In the genomic region with DNA sequence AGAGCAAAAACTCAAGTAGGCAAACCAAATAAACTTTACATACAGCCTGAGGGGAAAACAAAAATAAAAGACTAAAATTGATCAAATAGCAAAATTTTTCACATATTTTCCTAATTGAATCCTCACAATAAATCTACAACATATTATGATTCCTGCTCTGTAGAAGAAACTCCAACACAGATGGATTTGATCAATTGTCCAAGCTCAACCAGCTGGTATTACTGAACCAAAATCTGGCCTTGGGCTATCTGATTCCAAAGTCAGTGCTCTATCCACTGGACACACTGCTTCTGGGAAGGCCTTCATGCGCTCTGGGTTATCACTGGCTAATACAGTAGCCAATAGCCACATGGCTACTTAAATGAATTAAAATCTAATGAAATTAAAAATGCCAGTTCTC, we compare ENCODE assay signal across 4 cellular contexts.
TF ChIP-seq lines count a peak whose summit lies in the region.

No MANE protein-coding gene starts in this region.

TF ChIP-seq in SK-N-SH, 30 proteins besides CTCF, POLR2A, EP300 and RAD21:
- no peak for TF ChIP-seq MEF2A (IDR thresholded peaks at IDR 0.05; ENCODE audit: borderline replicate concordance, low read depth)
- TF ChIP-seq, protein P1, sequence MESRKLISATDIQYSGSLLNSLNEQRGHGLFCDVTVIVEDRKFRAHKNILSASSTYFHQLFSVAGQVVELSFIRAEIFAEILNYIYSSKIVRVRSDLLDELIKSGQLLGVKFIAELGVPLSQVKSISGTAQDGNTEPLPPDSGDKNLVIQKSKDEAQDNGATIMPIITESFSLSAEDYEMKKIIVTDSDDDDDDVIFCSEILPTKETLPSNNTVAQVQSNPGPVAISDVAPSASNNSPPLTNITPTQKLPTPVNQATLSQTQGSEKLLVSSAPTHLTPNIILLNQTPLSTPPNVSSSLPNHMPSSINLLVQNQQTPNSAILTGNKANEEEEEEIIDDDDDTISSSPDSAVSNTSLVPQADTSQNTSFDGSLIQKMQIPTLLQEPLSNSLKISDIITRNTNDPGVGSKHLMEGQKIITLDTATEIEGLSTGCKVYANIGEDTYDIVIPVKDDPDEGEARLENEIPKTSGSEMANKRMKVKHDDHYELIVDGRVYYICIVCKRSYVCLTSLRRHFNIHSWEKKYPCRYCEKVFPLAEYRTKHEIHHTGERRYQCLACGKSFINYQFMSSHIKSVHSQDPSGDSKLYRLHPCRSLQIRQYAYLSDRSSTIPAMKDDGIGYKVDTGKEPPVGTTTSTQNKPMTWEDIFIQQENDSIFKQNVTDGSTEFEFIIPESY (IDR thresholded peaks at IDR 0.05; ENCODE audit: borderline replicate concordance, low read depth) = no peak
- TF ChIP-seq, protein P2, sequence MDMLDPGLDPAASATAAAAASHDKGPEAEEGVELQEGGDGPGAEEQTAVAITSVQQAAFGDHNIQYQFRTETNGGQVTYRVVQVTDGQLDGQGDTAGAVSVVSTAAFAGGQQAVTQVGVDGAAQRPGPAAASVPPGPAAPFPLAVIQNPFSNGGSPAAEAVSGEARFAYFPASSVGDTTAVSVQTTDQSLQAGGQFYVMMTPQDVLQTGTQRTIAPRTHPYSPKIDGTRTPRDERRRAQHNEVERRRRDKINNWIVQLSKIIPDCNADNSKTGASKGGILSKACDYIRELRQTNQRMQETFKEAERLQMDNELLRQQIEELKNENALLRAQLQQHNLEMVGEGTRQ (IDR thresholded peaks at IDR 0.05; ENCODE audit: borderline replicate concordance, low read depth, low read length) = no peak
- TF ChIP-seq CHD2 (IDR thresholded peaks at IDR 0.05; ENCODE audit: low read length, partially characterized antibody) = no peak
- no peak for TF ChIP-seq YY1 (IDR thresholded peaks at IDR 0.05; ENCODE audit: low read depth)
- no peak for TF ChIP-seq JUND (IDR thresholded peaks at IDR 0.05)
- TF ChIP-seq, protein P3, sequence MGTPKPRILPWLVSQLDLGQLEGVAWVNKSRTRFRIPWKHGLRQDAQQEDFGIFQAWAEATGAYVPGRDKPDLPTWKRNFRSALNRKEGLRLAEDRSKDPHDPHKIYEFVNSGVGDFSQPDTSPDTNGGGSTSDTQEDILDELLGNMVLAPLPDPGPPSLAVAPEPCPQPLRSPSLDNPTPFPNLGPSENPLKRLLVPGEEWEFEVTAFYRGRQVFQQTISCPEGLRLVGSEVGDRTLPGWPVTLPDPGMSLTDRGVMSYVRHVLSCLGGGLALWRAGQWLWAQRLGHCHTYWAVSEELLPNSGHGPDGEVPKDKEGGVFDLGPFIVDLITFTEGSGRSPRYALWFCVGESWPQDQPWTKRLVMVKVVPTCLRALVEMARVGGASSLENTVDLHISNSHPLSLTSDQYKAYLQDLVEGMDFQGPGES (IDR thresholded peaks at IDR 0.05; ENCODE audit: low read depth, low read length) = no peak
- TF ChIP-seq RFX5 (IDR thresholded peaks at IDR 0.05; ENCODE audit: low read length) = no peak
- no peak for TF ChIP-seq FOXJ3 (CRISPR knock-in tag; IDR thresholded peaks at IDR 0.05)
- TF ChIP-seq NRF1 (IDR thresholded peaks at IDR 0.05; ENCODE audit: low read depth, low read length) = no peak
- no peak for TF ChIP-seq NFIC (IDR thresholded peaks at IDR 0.05; ENCODE audit: borderline replicate concordance)
- no peak for TF ChIP-seq SIN3A (IDR thresholded peaks at IDR 0.05; ENCODE audit: borderline replicate concordance, low read depth, low read length)
- no peak for TF ChIP-seq ELF1 (IDR thresholded peaks at IDR 0.05)

TF ChIP-seq in SK-N-SH treated with all-trans-retinoic acid at 6 μM for 48 hours, 23 proteins besides CTCF, POLR2A, EP300 and RAD21 (continues in another document):
- TF ChIP-seq OSR1 (CRISPR knock-in tag; IDR thresholded peaks at IDR 0.05) (no peak), ESRRG (CRISPR knock-in tag; IDR thresholded peaks at IDR 0.05) (no peak), GLIS3 (CRISPR knock-in tag; IDR thresholded peaks at IDR 0.05) (no peak), CSDC2 (CRISPR knock-in tag; IDR thresholded peaks at IDR 0.05) (no peak), ZFP3 (CRISPR knock-in tag; IDR thresholded peaks at IDR 0.05) (no peak), POU6F1 (CRISPR knock-in tag; IDR thresholded peaks at IDR 0.05; ENCODE audit: borderline replicate concordance, low read depth) (no peak), ZNF565 (CRISPR knock-in tag; conservative IDR thresholded peaks at IDR 0.05; ENCODE audit: low read depth) (no peak), ISL1 (CRISPR knock-in tag; IDR thresholded peaks at IDR 0.05) (no peak), ZNF8 (CRISPR knock-in tag; IDR thresholded peaks at IDR 0.05) (no peak), SNAI2 (CRISPR knock-in tag; IDR thresholded peaks at IDR 0.05) (no peak), BACH2 (CRISPR knock-in tag; IDR thresholded peaks at IDR 0.05; ENCODE audit: borderline replicate concordance) (no peak)
- TF ChIP-seq, protein P4, sequence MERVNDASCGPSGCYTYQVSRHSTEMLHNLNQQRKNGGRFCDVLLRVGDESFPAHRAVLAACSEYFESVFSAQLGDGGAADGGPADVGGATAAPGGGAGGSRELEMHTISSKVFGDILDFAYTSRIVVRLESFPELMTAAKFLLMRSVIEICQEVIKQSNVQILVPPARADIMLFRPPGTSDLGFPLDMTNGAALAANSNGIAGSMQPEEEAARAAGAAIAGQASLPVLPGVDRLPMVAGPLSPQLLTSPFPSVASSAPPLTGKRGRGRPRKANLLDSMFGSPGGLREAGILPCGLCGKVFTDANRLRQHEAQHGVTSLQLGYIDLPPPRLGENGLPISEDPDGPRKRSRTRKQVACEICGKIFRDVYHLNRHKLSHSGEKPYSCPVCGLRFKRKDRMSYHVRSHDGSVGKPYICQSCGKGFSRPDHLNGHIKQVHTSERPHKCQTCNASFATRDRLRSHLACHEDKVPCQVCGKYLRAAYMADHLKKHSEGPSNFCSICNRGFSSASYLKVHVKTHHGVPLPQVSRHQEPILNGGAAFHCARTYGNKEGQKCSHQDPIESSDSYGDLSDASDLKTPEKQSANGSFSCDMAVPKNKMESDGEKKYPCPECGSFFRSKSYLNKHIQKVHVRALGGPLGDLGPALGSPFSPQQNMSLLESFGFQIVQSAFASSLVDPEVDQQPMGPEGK (CRISPR knock-in tag; IDR thresholded peaks at IDR 0.05; ENCODE audit: borderline replicate concordance) = no peak

TF ChIP-seq in GM23338, 12 proteins besides CTCF, POLR2A, EP300 and RAD21 (continues in another document):
- TF ChIP-seq REST (IDR thresholded peaks at IDR 0.05; ENCODE audit: unreplicated experiment) (no peak), ZNF114 (CRISPR knock-in tag; IDR thresholded peaks at IDR 0.05) (no peak), NANOG (IDR thresholded peaks at IDR 0.05; ENCODE audit: borderline replicate concordance) (no peak)

TF ChIP-seq in H1, 55 proteins besides CTCF, POLR2A, EP300 and RAD21:
- no peak for TF ChIP-seq SIX5 (IDR thresholded peaks at IDR 0.05; ENCODE audit: low read depth, low read length)
- TF ChIP-seq BRCA1 (IDR thresholded peaks at IDR 0.05; ENCODE audit: low read depth, low read length) = no peak
